ENCODE assay signal across 18 cellular contexts in the genomic region with DNA sequence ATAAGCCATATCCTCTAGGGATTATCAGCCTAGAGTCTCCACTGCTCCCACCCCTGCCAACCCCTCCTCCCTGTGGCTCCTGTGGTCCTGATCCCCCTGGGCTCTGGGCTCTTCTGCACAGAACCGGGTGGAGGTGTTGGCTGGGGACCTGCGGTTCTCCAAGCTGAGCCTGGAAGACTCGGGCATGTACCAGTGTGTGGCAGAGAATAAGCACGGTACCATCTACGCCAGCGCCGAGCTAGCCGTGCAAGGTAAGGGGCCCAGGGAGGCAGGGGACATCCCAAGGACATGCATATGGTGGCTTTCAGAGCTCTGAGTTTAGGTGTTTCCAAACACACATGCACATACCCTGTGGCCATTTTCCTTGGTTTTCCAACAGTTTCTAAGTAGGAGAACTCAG. TPM values are rescaled to one million over a fixed set of nuclear protein-coding genes. Genes with fewer than 3 reads are reported as not detected.
DNase-seq lines count a peak whose midpoint lies in the region; ATAC-seq, FAIRE-seq and TF ChIP-seq lines count a peak whose summit lies in the region.
"Had no signal": no experiment of that assay in that cellular context is flagged by ENCODE, and none has a peak within 500 bp of the region (broad histone marks: within the 10 kb centered on the region; RNA-seq: fewer than 3 reads in every experiment).

No MANE protein-coding gene starts in this region.

- H3K36me3 Mint-ChIP-seq in chondrocyte (ENCODE audit: low read depth) = no peaks in the 10 kb centered on the region
- H3K36me3 Mint-ChIP-seq: CD4-positive, alpha-beta memory T cell had no signal

- TF ChIP-seq EP300 in neural cell (conservative IDR thresholded peaks at IDR 0.05; ENCODE audit: poor library complexity, severe bottlenecking) = no peak

- H3K4me3 Mint-ChIP-seq in chondrocyte (ENCODE audit: unreplicated experiment) = no peak overlapping the region
- H3K4me3 Mint-ChIP-seq: H9, HFFc6 had no signal

- no peaks in the 10 kb centered on the region for H3K9me3 Mint-ChIP-seq in chondrocyte (ENCODE audit: low read depth)
- H3K9me3 Mint-ChIP-seq: CD4-positive, alpha-beta memory T cell; H9; HFFc6 had no signal

- H3F3A ChIP-seq in neural cell (ENCODE audit: insufficient read depth, low read length, poor library complexity, severe bottlenecking) = no peaks in the 10 kb centered on the region

- no peak overlapping the region for H3K27ac ChIP-seq in RWPE2 (ENCODE audit: poor library complexity, severe bottlenecking)
- H3K27ac ChIP-seq in neural cell (ENCODE audit: low read length) = no peak overlapping the region
- peak overlapping the region; percentile 74 for H3K27ac ChIP-seq in substantia nigra (ENCODE audit: low read depth, low read length, poor library complexity, severe bottlenecking)
- H3K27ac ChIP-seq: GM23248, RWPE1, SK-N-MC had no signal

- H3K27ac Mint-ChIP-seq in chondrocyte (ENCODE audit: unreplicated experiment) = no peak overlapping the region
- H3K27ac Mint-ChIP-seq: CD4-positive, alpha-beta memory T cell; HFFc6 had no signal

- H2AFZ ChIP-seq in neural cell (ENCODE audit: low read depth, low read length) = no peak overlapping the region
- H2AFZ ChIP-seq: GM23248 had no signal

- H3K4me1 ChIP-seq in RWPE2 (ENCODE audit: insufficient read depth, poor library complexity, severe bottlenecking) = no peaks in the 10 kb centered on the region

- no peaks in the 10 kb centered on the region for H4K20me1 ChIP-seq in neural cell (ENCODE audit: insufficient read depth)

- H3K9me3 ChIP-seq in RWPE2 (ENCODE audit: severe bottlenecking) (no peaks in the 10 kb centered on the region), neural cell (ENCODE audit: low read length) (no peaks in the 10 kb centered on the region)

- no peak for TF ChIP-seq RAD21 in neural cell (conservative IDR thresholded peaks at IDR 0.05)

- no peak for ATAC-seq in RWPE2 (ENCODE audit: low read depth)

- no peak for FAIRE-seq in HTR-8/SVneo (lab: Jason Lieb, UNC)

- DNase-seq in RWPE2 (ENCODE audit: low spot score) (peak; percentile 22), chondrocyte (ENCODE audit: low spot score) (peak; percentile 48), substantia nigra (lab: John Stamatoyannopoulos, UW) (no peak), NCI-H345 (lab: John Stamatoyannopoulos, UW) (no peak), HTR-8/SVneo (ENCODE audit: insufficient read length, low spot score) (no peak), SW480 (ENCODE audit: low spot score) (no peak)
- DNase-seq: NCI-H524 treated with DMSO at 0.1 percent for 48 hours, SIG-M5 had no signal

- TF ChIP-seq CTCF in RWPE2 (IDR thresholded peaks at IDR 0.05; ENCODE audit: poor library complexity, severe bottlenecking) (no peak), chondrocyte (IDR thresholded peaks at IDR 0.05) (no peak), neural cell (IDR thresholded peaks at IDR 0.05; ENCODE audit: poor library complexity, severe bottlenecking) (no peak)

- no peaks in the 10 kb centered on the region for H3K4me1 Mint-ChIP-seq in chondrocyte (ENCODE audit: low read depth)

- no peaks in the 10 kb centered on the region for H3K27me3 ChIP-seq in RWPE2 (ENCODE audit: insufficient read depth, poor library complexity, severe bottlenecking)
- H3K27me3 ChIP-seq in neural cell (ENCODE audit: insufficient read depth, low read depth, low read length) = no peaks in the 10 kb centered on the region

- H3K4me3 ChIP-seq in RWPE2 (ENCODE audit: severe bottlenecking) = no peak overlapping the region
- H3K4me3 ChIP-seq in neural cell (ENCODE audit: low read length) = no peak overlapping the region
- H3K4me3 ChIP-seq: GM23248, SK-N-MC had no signal

- H3K4me2 ChIP-seq in neural cell (ENCODE audit: low read length) = no peak overlapping the region

- H3K36me3 ChIP-seq in RWPE2 (ENCODE audit: low read depth) = no peaks in the 10 kb centered on the region
- H3K36me3 ChIP-seq in neural cell (ENCODE audit: insufficient read depth, low read length) = no peaks in the 10 kb centered on the region

- no peaks in the 10 kb centered on the region for H3K9me2 ChIP-seq in neural cell (ENCODE audit: insufficient read depth, low read length)

- peaks cover 4% of the 10 kb centered on the region for H3K27me3 Mint-ChIP-seq in chondrocyte (ENCODE audit: low read depth)

- peak overlapping the region; percentile 33 for H3K9ac ChIP-seq in neural cell (ENCODE audit: low read length)
- H3K9ac ChIP-seq: GM23248 had no signal

- H3K79me2 ChIP-seq in neural cell (replicated peaks; ENCODE audit: insufficient read depth, low read length) = no peaks in the 10 kb centered on the region

TF ChIP-seq in neural cell, 6 proteins besides CTCF, POLR2A, EP300 and RAD21:
- no peak for TF ChIP-seq MXI1 (conservative IDR thresholded peaks at IDR 0.05; ENCODE audit: poor library complexity, severe bottlenecking)
- no peak for TF ChIP-seq POLR2AphosphoS5 (IDR thresholded peaks at IDR 0.05)
- no peak for TF ChIP-seq REST (IDR thresholded peaks at IDR 0.05; ENCODE audit: borderline replicate concordance)

RNA-seq across cellular contexts. Expression of gene CNTN2, which starts 19.3 kb away (rescaled TPM):
- not detected in 3 replicates for total RNA-seq in chondrocyte
- polyA plus RNA-seq in neural cell = 3.2 and 5.0 TPM in 2 replicates
- 14.1 and 14.9 TPM in 2 replicates for polyA minus RNA-seq in neural cell
- total RNA-seq: A673; CD4-positive, alpha-beta memory T cell; GM23248; HFFc6; LHCN-M2; OCI-LY7 had no signal
- polyA plus RNA-seq: CD4-positive, alpha-beta memory T cell; GM23248 had no signal

RNA-seq across cellular contexts. Expression of gene TMEM81, which starts 21.9 kb away (rescaled TPM):
- total RNA-seq in chondrocyte = 2.5 to 3.8 TPM (median 3.7 TPM) in 3 replicates
- 7.7 and 10.1 TPM in 2 replicates for polyA plus RNA-seq in neural cell
- polyA minus RNA-seq in neural cell = 3.7 and 6.1 TPM in 2 replicates

RNA-seq across cellular contexts. Expression of gene RBBP5, which starts 59.5 kb away (rescaled TPM):
- 12.4 to 14.4 TPM (median 13.6 TPM) in 3 replicates for total RNA-seq in chondrocyte
- 17.0 and 24.2 TPM in 2 replicates for polyA plus RNA-seq in neural cell
- polyA minus RNA-seq in neural cell = 37.3 and 39.2 TPM in 2 replicates

Comparison
In these comparisons a context has a peak if more than half of its experiments do, and no peak if none do; other contexts are left out.
1. DNase-seq: peak in RWPE2 (single experiment) and chondrocyte (single experiment); none in substantia nigra (0 of 49), NCI-H345 (single experiment), HTR-8/SVneo (single experiment) and SW480 (single experiment).